Comparison of ENCODE assay signal across 8 cellular contexts in genomic region chr17:67824735-67825626, GRCh38. TPM values are rescaled to one million over a fixed set of nuclear protein-coding genes. Genes with fewer than 3 reads are reported as not detected.
DNase-seq lines count a peak whose midpoint lies in the region; TF ChIP-seq lines count a peak whose summit lies in the region.

Gene BPTF, plus strand, starts transcription at chr17:67825503. Its CDS starts 222 bp downstream, at chr17:67825725.

- H3K27ac ChIP-seq in neutrophil, result peak within 1 kb of the TSS; percentile 93
- H3K27ac ChIP-seq in substantia nigra (ENCODE audit: low read depth, low read length, poor library complexity, severe bottlenecking), result peak within 1 kb of the TSS; percentile 74

- H3K4me3 ChIP-seq in HAP-1, result peak within 1 kb of the TSS; percentile 68
- H3K4me3 ChIP-seq in MG63, result peak within 1 kb of the TSS; percentile 78
- H3K4me3 ChIP-seq in neutrophil (ENCODE audit: low read depth in 1 of 2, low read length in 1 of 2), result peak within 1 kb of the TSS; percentile 86 to 87

- no peaks in the 10 kb centered on the region for H3K9me3 ChIP-seq in HAP-1
- H3K9me3 ChIP-seq in MG63, result no peaks in the 10 kb centered on the region
- H3K9me3 ChIP-seq in neutrophil, result no peaks in the 10 kb centered on the region

- peak; percentile 59 for DNase-seq in GF-D8 (lab: John Stamatoyannopoulos, UW)
- DNase-seq in HAP-1 (ENCODE audit: low spot score in 2 of 2), result peak; percentile 88 to 93
- DNase-seq in MG63, result peak; percentile 90
- DNase-seq in SIG-M5 treated with dmso at 0.1 percent for 504 hours (lab: John Stamatoyannopoulos, UW; ENCODE audit: unreplicated experiment), result peak; percentile 92
- DNase-seq in activated gamma-delta T cell treated with anti-CD3 and anti-CD28 coated beads, Interleukin-2, amount 50 U/mL, for 16 hours (ENCODE audit: low read depth), result peak; percentile 87
- peak; percentile 73 for DNase-seq in foreskin melanocyte
- DNase-seq in substantia nigra (lab: John Stamatoyannopoulos, UW), result peak; percentile 27 to 94 (median 84)

- peaks cover 3% of the 10 kb centered on the region; the same call in 1 of the 2 replicates for H3K36me3 ChIP-seq in HAP-1 (replicated peaks)
- peaks cover 19% of the 10 kb centered on the region for H3K36me3 ChIP-seq in MG63
- no peaks in the 10 kb centered on the region for H3K36me3 ChIP-seq in neutrophil

- peaks cover 9% of the 10 kb centered on the region for H3K4me1 ChIP-seq in HAP-1
- peaks cover 28 to 29% of the 10 kb centered on the region in 2 experiments for H3K4me1 ChIP-seq in neutrophil (ENCODE audit: control insufficient read depth in 1 of 2, insufficient read depth in 1 of 2, low read depth in 1 of 2, low read length in 1 of 2)

- peak; percentile 100 for TF ChIP-seq CTCF in neutrophil (IDR thresholded peaks at IDR 0.05)

- in situ Hi-C loops in HAP-1 (cut with MboI; ENCODE audit: low sequenced_read_pairs), result no loop called here

- H3K27me3 ChIP-seq in HAP-1 (ENCODE audit: low read depth) (no peaks in the 10 kb centered on the region), MG63 (no peaks in the 10 kb centered on the region), neutrophil (peaks cover 33% of the 10 kb centered on the region)

RNA-seq across cellular contexts. Expression of gene BPTF, which starts in this region (rescaled TPM):
- 9.2 and 17.2 TPM in 2 replicates for total RNA-seq in MG63 (2014; rRNA removed; shearing (Covaris generic); ENCODE audit: low replicate concordance)

Comparison
In these comparisons a context has a peak if more than half of its experiments do, and no peak if none do; other contexts are left out.
1. Peak in every context shown above with its lines: DNase-seq, H3K4me3 ChIP-seq and H3K27ac ChIP-seq.